Comparison of ENCODE assay signal across 9 cellular contexts in genomic region chr1:160539896-160540858, GRCh38. TPM values are rescaled to one million over a fixed set of nuclear protein-coding genes. Genes with fewer than 3 reads are reported as not detected.
DNase-seq lines count a peak whose midpoint lies in the region; ATAC-seq, FAIRE-seq and TF ChIP-seq lines count a peak whose summit lies in the region.
"Had no signal": no experiment of that assay in that cellular context is flagged by ENCODE, and none has a peak within 500 bp of the region (broad histone marks: within the 10 kb centered on the region; RNA-seq: fewer than 3 reads in every experiment).

No MANE protein-coding gene starts in this region.

- no peaks in the 10 kb centered on the region for H3K79me2 ChIP-seq in KMS-11 (ENCODE audit: insufficient read depth, low read depth)

- DNase-seq in GM12891 (ENCODE audit: insufficient read length, low spot score) (no peak), activated T-cell treated with anti-CD3 and anti-CD28 coated beads for 4 hours (peak; percentile 31), H4 (ENCODE audit: low spot score) (no peak), NCI-H2171 (lab: John Stamatoyannopoulos, UW) (no peak), NCI-H446 treated with DMSO at 0.1 percent for 48 hours (lab: John Stamatoyannopoulos, UW) (no peak)

- TF ChIP-seq POLR2A in GM12891 (IDR thresholded peaks at IDR 0.05; ENCODE audit: low read depth, low read length) = peak; percentile 44; the same call in 1 of the 2 replicates

- H3K27ac ChIP-seq in KMS-11 (peak overlapping the region; percentile 8; the same call in 1 of the 2 replicates), mesodermal cell (ENCODE audit: low read depth, low read length, severe bottlenecking) (peak overlapping the region; percentile 88)
- H3K27ac ChIP-seq: SJSA1 had no signal

- H3K4me3 ChIP-seq in KMS-11 (IDR thresholded peaks at IDR 0.05; ENCODE audit: insufficient read depth, low read depth, low read length) (peak overlapping the region; percentile 11), mesodermal cell (ENCODE audit: extremely low read depth, insufficient read depth, low read length, poor library complexity, severe bottlenecking) (no peak overlapping the region)
- H3K4me3 ChIP-seq: SJSA1 had no signal

- H3K4me2 ChIP-seq in KMS-11 = peak overlapping the region; percentile 7; the same call in 1 of the 2 replicates

- no peak for TF ChIP-seq CTCF in KMS-11 (conservative IDR thresholded peaks at IDR 0.05; ENCODE audit: low read depth, low read length)

- peak; percentile 95 for ATAC-seq in GM21529 (IDR thresholded peaks at IDR 0.05; ENCODE audit: unreplicated experiment)

- H3K36me3 ChIP-seq in KMS-11 (ENCODE audit: insufficient read depth) = no peaks in the 10 kb centered on the region
- no peaks in the 10 kb centered on the region for H3K36me3 ChIP-seq in mesodermal cell (ENCODE audit: control insufficient read depth, insufficient read depth, low read length)
- H3K36me3 ChIP-seq: SJSA1 had no signal

- no peak overlapping the region for H3K9ac ChIP-seq in KMS-11

- no peaks in the 10 kb centered on the region for H4K20me1 ChIP-seq in KMS-11 (ENCODE audit: insufficient read depth)

- H3K4me1 ChIP-seq in KMS-11 (ENCODE audit: low read depth, poor library complexity, severe bottlenecking) (peaks cover 25% of the 10 kb centered on the region), mesodermal cell (ENCODE audit: control insufficient read depth, insufficient read depth, low read length, poor library complexity, severe bottlenecking) (peaks cover 37% of the 10 kb centered on the region)
- H3K4me1 ChIP-seq: SJSA1 had no signal

- no peaks in the 10 kb centered on the region for H3K27me3 ChIP-seq in KMS-11 (ENCODE audit: insufficient read depth, low read depth)
- H3K27me3 ChIP-seq: SJSA1 had no signal

- WGBS in mesodermal cell (ENCODE audit: insufficient coverage in 2 of 2), 2 experiments = 63 to 69% methylated on average over 7 to 9 of the region's 11 CpGs

- no peaks in the 10 kb centered on the region for H3K9me3 ChIP-seq in mesodermal cell (ENCODE audit: control insufficient read depth, low read length)
- H3K9me3 ChIP-seq: SJSA1 had no signal

- peak; percentile 99 for FAIRE-seq in GM12891 (lab: Jason Lieb, UNC)

- H2AFZ ChIP-seq in KMS-11 (ENCODE audit: low read depth) = peak overlapping the region; percentile 26

TF ChIP-seq in GM12891, 5 proteins besides CTCF, POLR2A, EP300 and RAD21:
- TF ChIP-seq PAX5 (IDR thresholded peaks at IDR 0.05; ENCODE audit: insufficient read depth, low read length, severe bottlenecking) (peak; percentile 1), SPI1 (IDR thresholded peaks at IDR 0.05; ENCODE audit: low read depth, low read length) (peak; percentile 99), POLR2AphosphoS5 (IDR thresholded peaks at IDR 0.05; ENCODE audit: low read depth, low read length) (peak; percentile 72), POU2F2 (IDR thresholded peaks at IDR 0.05; ENCODE audit: low read depth, low read length) (peak; percentile 45; the same call in 1 of the 2 replicates), TAF1 (IDR thresholded peaks at IDR 0.05; ENCODE audit: low read depth, low read length) (no peak)

RNA-seq across cellular contexts. Expression of gene SLAMF6, which starts 17.1 kb away (rescaled TPM):
- 36.4 TPM for polyA plus RNA-seq in GM12891 (2012; ENCODE audit: low read depth, missing spikeins)
- not detected for polyA plus RNA-seq in mesodermal cell (2013, experiment 1 of 2)
- polyA plus RNA-seq in mesodermal cell (2013, experiment 2 of 2) = not detected
- total RNA-seq in H4 (2014; rRNA removed; shearing (Covaris generic)) = not detected in 2 replicates
- total RNA-seq: SJSA1 had no signal

RNA-seq across cellular contexts. Expression of gene CD84, which starts 39.1 kb away (rescaled TPM):
- 14.9 TPM for polyA plus RNA-seq in GM12891 (2012; ENCODE audit: low read depth, missing spikeins)
- not detected for polyA plus RNA-seq in mesodermal cell (2013, experiment 1 of 2)
- not detected for polyA plus RNA-seq in mesodermal cell (2013, experiment 2 of 2)
- total RNA-seq in H4 (2014; rRNA removed; shearing (Covaris generic)) = not detected in 2 replicates
- total RNA-seq: SJSA1 had no signal
